ENCODE assay signal across 21 cellular contexts in genomic region chrX:2700405-2701320, GRCh38. TPM values are rescaled to one million over a fixed set of nuclear protein-coding genes. Genes with fewer than 3 reads are reported as not detected.
DNase-seq lines count a peak whose midpoint lies in the region; ATAC-seq and TF ChIP-seq lines count a peak whose summit lies in the region.
"Had no signal": no experiment of that assay in that cellular context is flagged by ENCODE, and none has a peak within 500 bp of the region (broad histone marks: within the 10 kb centered on the region; RNA-seq: fewer than 3 reads in every experiment).

No MANE protein-coding gene starts in this region.

- H3K9me3 ChIP-seq in CD4-positive, alpha-beta T cell (ENCODE audit: control insufficient read depth, low read length), result no peaks in the 10 kb centered on the region
- H3K9me3 ChIP-seq in muscle layer of duodenum (ENCODE audit: control insufficient read depth in 1 of 2, low read length in 2 of 2) (no peaks in the 10 kb centered on the region), gastrocnemius medialis (no peaks in the 10 kb centered on the region)
- H3K9me3 ChIP-seq: esophagus muscularis mucosa, heart left ventricle, upper lobe of left lung had no signal

- no peak overlapping the region for H3K27ac ChIP-seq in CD4-positive, alpha-beta T cell (ENCODE audit: low read depth, low read length)
- peak overlapping the region; percentile 23 for H3K27ac ChIP-seq in muscle layer of duodenum (ENCODE audit: low read length)
- H3K27ac ChIP-seq in gastrocnemius medialis, result peak overlapping the region in 2 of 4 donors; percentile 75 to 91
- H3K27ac ChIP-seq: 22Rv1, C4-2B, parathyroid adenoma had no signal

- in situ Hi-C loops in gastrocnemius medialis (cut with MboI; ENCODE audit: low sequenced_read_pairs in 4 of 4), result no loop called here

- H3K27me3 ChIP-seq in CD4-positive, alpha-beta T cell (ENCODE audit: control insufficient read depth, insufficient read depth, low read length), result no peaks in the 10 kb centered on the region
- H3K27me3 ChIP-seq in muscle layer of duodenum (ENCODE audit: low read depth, low read length), result no peaks in the 10 kb centered on the region
- H3K27me3 ChIP-seq in gastrocnemius medialis, result no peaks in the 10 kb centered on the region
- H3K27me3 ChIP-seq: esophagus muscularis mucosa, heart left ventricle, upper lobe of left lung had no signal

- no peak for ATAC-seq in CD4-positive, alpha-beta T cell (ENCODE audit: poor library complexity)
- ATAC-seq in GM21576 (IDR thresholded peaks at IDR 0.05; ENCODE audit: unreplicated experiment) (no peak), gastrocnemius medialis (no peak)
- ATAC-seq: K562, Panc1 had no signal

- intact Hi-C loops in CD4-positive, alpha-beta T cell (cut with DNase I, micrococcal nuclease), result no loop called here
- intact Hi-C loops in activated T-helper 1 cell treated with anti-CD3 and anti-CD28 coated beads, Interleukin-12 subunit alpha, Interleukin-12 subunit beta, Interleukin-2, Interleukin-4 antibody, amounts not matched to agents 30 ng/mL and 10 ng/mL and 1 ng/mL, durations not matched to agents 14 hours and 24 hours and 36 hours (cut with micrococcal nuclease), result loop anchor here (10.0 kb wide), 1 partner anchor 1496 kb away; no protein-coding TSS in a partner anchor
- intact Hi-C loops in gastrocnemius medialis (cut with DNase I; ENCODE audit: low total_unique reads), result loop anchor here (5.0 kb wide), 1 partner anchor 112 kb away; no protein-coding TSS in a partner anchor

- peaks cover 84% of the 10 kb centered on the region for H3K4me1 Mint-ChIP-seq in T-helper 1 cell treated with Interleukin-12 subunit alpha and Interleukin-12 subunit beta and Interleukin-4 antibody, amounts not matched to agents 30 μg/mL and 1 μg/mL, for 36 hours (ENCODE audit: low read depth)
- peaks cover 98% of the 10 kb centered on the region for H3K4me1 Mint-ChIP-seq in CD4-positive, alpha-beta T cell (ENCODE audit: low read depth)
- H3K4me1 Mint-ChIP-seq in activated T-helper 1 cell treated with anti-CD3 and anti-CD28 coated beads, Interleukin-12 subunit alpha, Interleukin-12 subunit beta, Interleukin-2, Interleukin-4 antibody, amounts not matched to agents 30 ng/mL and 10 ng/mL and 1 ng/mL, durations not matched to agents 14 hours and 24 hours and 36 hours (ENCODE audit: low read depth), result peaks cover 97% of the 10 kb centered on the region

- peaks cover 7% of the 10 kb centered on the region for H3K9me3 Mint-ChIP-seq in T-helper 1 cell treated with Interleukin-12 subunit alpha and Interleukin-12 subunit beta and Interleukin-4 antibody, amounts not matched to agents 30 μg/mL and 1 μg/mL, for 36 hours
- no peaks in the 10 kb centered on the region for H3K9me3 Mint-ChIP-seq in CD4-positive, alpha-beta T cell
- peaks cover 7% of the 10 kb centered on the region for H3K9me3 Mint-ChIP-seq in activated T-helper 1 cell treated with anti-CD3 and anti-CD28 coated beads, Interleukin-12 subunit alpha, Interleukin-12 subunit beta, Interleukin-2, Interleukin-4 antibody, amounts not matched to agents 30 ng/mL and 10 ng/mL and 1 ng/mL, durations not matched to agents 14 hours and 24 hours and 36 hours

- H3K36me3 ChIP-seq in muscle layer of duodenum (ENCODE audit: control insufficient read depth in 1 of 2, insufficient read depth in 2 of 2, low read length in 2 of 2) (no peaks in the 10 kb centered on the region), gastrocnemius medialis (no peaks in the 10 kb centered on the region)

- CTCF ChIA-PET in CD4-positive, alpha-beta T cell (lab: Charles Lee), result no interaction called here

- H3K4me3 ChIP-seq in muscle layer of duodenum (ENCODE audit: low read depth in 1 of 2, low read length in 2 of 2), result no peak overlapping the region
- H3K4me3 ChIP-seq in gastrocnemius medialis, result no peak overlapping the region
- H3K4me3 ChIP-seq: esophagus muscularis mucosa, heart left ventricle, K562, upper lobe of left lung had no signal

- DNase-seq in T-helper 1 cell, result no peak
- DNase-seq in CD4-positive, alpha-beta T cell, result no peak
- DNase-seq in activated T-helper 1 cell treated with anti-CD3 and anti-CD28 coated beads, Interleukin-12 subunit alpha, Interleukin-12 subunit beta, Interleukin-2, Interleukin-4 antibody, amounts not matched to agents 30 ng/mL and 10 ng/mL and 1 ng/mL, durations not matched to agents 14 hours and 24 hours and 36 hours (ENCODE audit: low spot score), result no peak
- no peak for DNase-seq in stimulated activated CD4-positive, alpha-beta T cell treated with anti-CD3 and anti-CD28 coated beads, Interleukin-4, amount 100 ng/mL, for 4 hours
- DNase-seq in gastrocnemius medialis, result no peak
- DNase-seq: activated gamma-delta T cell treated with Interleukin-2 at 50 U/mL for 16 hours; NCI-H1092 treated with DMSO at 0.1 percent for 48 hours; NCI-H748 treated with DMSO at 0.1 percent for 48 hours; stimulated activated naive B cell treated with anti-CD40 and anti-IgM and Interleukin-4, amounts not matched to agents 10 μg/mL and 1 μg/mL and 100 μg/mL, for 72 hours; upper lobe of left lung had no signal

- no peak overlapping the region for H3K4me3 Mint-ChIP-seq in T-helper 1 cell treated with Interleukin-12 subunit alpha and Interleukin-12 subunit beta and Interleukin-4 antibody, amounts not matched to agents 30 μg/mL and 1 μg/mL, for 36 hours
- no peak overlapping the region for H3K4me3 Mint-ChIP-seq in CD4-positive, alpha-beta T cell
- peak overlapping the region; percentile 11 for H3K4me3 Mint-ChIP-seq in activated T-helper 1 cell treated with anti-CD3 and anti-CD28 coated beads, Interleukin-12 subunit alpha, Interleukin-12 subunit beta, Interleukin-2, Interleukin-4 antibody, amounts not matched to agents 30 ng/mL and 10 ng/mL and 1 ng/mL, durations not matched to agents 14 hours and 24 hours and 36 hours

- POLR2A ChIA-PET in CD4-positive, alpha-beta T cell (lab: Charles Lee), result no interaction called here

- peaks cover 56% of the 10 kb centered on the region for H3K36me3 Mint-ChIP-seq in T-helper 1 cell treated with Interleukin-12 subunit alpha and Interleukin-12 subunit beta and Interleukin-4 antibody, amounts not matched to agents 30 μg/mL and 1 μg/mL, for 36 hours (ENCODE audit: low read depth)
- H3K36me3 Mint-ChIP-seq in CD4-positive, alpha-beta T cell (ENCODE audit: low read depth), result peaks cover 43% of the 10 kb centered on the region
- peaks cover 78% of the 10 kb centered on the region for H3K36me3 Mint-ChIP-seq in activated T-helper 1 cell treated with anti-CD3 and anti-CD28 coated beads, Interleukin-12 subunit alpha, Interleukin-12 subunit beta, Interleukin-2, Interleukin-4 antibody, amounts not matched to agents 30 ng/mL and 10 ng/mL and 1 ng/mL, durations not matched to agents 14 hours and 24 hours and 36 hours (ENCODE audit: low read depth)

- TF ChIP-seq POLR2A in gastrocnemius medialis (IDR thresholded peaks at IDR 0.05), result no peak

- H3K27me3 Mint-ChIP-seq in T-helper 1 cell treated with Interleukin-12 subunit alpha and Interleukin-12 subunit beta and Interleukin-4 antibody, amounts not matched to agents 30 μg/mL and 1 μg/mL, for 36 hours (ENCODE audit: low read depth), result no peaks in the 10 kb centered on the region
- H3K27me3 Mint-ChIP-seq in CD4-positive, alpha-beta T cell, result no peaks in the 10 kb centered on the region
- no peaks in the 10 kb centered on the region for H3K27me3 Mint-ChIP-seq in activated T-helper 1 cell treated with anti-CD3 and anti-CD28 coated beads, Interleukin-12 subunit alpha, Interleukin-12 subunit beta, Interleukin-2, Interleukin-4 antibody, amounts not matched to agents 30 ng/mL and 10 ng/mL and 1 ng/mL, durations not matched to agents 14 hours and 24 hours and 36 hours (ENCODE audit: insufficient read depth)
- H3K27me3 Mint-ChIP-seq: brain; stimulated activated naive B cell treated with anti-CD40 and anti-IgM and Interleukin-4, amounts not matched to agents 10 μg/mL and 1 μg/mL and 100 μg/mL, for 72 hours had no signal

- H3K4me1 ChIP-seq in muscle layer of duodenum (ENCODE audit: control insufficient read depth in 1 of 2, insufficient read depth in 2 of 2, low read length in 2 of 2) (peaks cover 6 to 48% of the 10 kb centered on the region in 2 donors), gastrocnemius medialis (peaks cover 76 to 81% of the 10 kb centered on the region in 2 donors)
- H3K4me1 ChIP-seq: parathyroid adenoma had no signal

- TF ChIP-seq CTCF in CD4-positive, alpha-beta T cell (IDR thresholded peaks at IDR 0.05), result no peak
- no peak for TF ChIP-seq CTCF in gastrocnemius medialis (IDR thresholded peaks at IDR 0.05 in 4 of 5, conservative IDR thresholded peaks at IDR 0.05 in 1 of 5)

- H3K27ac Mint-ChIP-seq in T-helper 1 cell treated with Interleukin-12 subunit alpha and Interleukin-12 subunit beta and Interleukin-4 antibody, amounts not matched to agents 30 μg/mL and 1 μg/mL, for 36 hours, result peak overlapping the region; percentile 41
- peak overlapping the region; percentile 76 for H3K27ac Mint-ChIP-seq in CD4-positive, alpha-beta T cell
- peak overlapping the region; percentile 65 for H3K27ac Mint-ChIP-seq in activated T-helper 1 cell treated with anti-CD3 and anti-CD28 coated beads, Interleukin-12 subunit alpha, Interleukin-12 subunit beta, Interleukin-2, Interleukin-4 antibody, amounts not matched to agents 30 ng/mL and 10 ng/mL and 1 ng/mL, durations not matched to agents 14 hours and 24 hours and 36 hours

RNA-seq across cellular contexts. Expression of gene CD99, which starts 9.6 kb away (rescaled TPM):
- total RNA-seq in CD4-positive, alpha-beta T cell, result 100 to 1,000 TPM; 170 to 184 TPM
- total RNA-seq in activated T-helper 1 cell treated with anti-CD3 and anti-CD28 coated beads, Interleukin-12 subunit alpha, Interleukin-12 subunit beta, Interleukin-2, Interleukin-4 antibody, amounts not matched to agents 30 ng/mL and 10 ng/mL and 1 ng/mL, durations not matched to agents 14 hours and 24 hours and 36 hours, result 421 and 437 TPM in 2 replicates
- 100 to 1,000 TPM; 110 to 207 (median 133) TPM for total RNA-seq in gastrocnemius medialis

RNA-seq across cellular contexts. Expression of gene XG, which starts 51.2 kb away (rescaled TPM):
- not detected for total RNA-seq in CD4-positive, alpha-beta T cell
- 0.65 TPM in 1 of 2 replicates, not detected in the other for total RNA-seq in activated T-helper 1 cell treated with anti-CD3 and anti-CD28 coated beads, Interleukin-12 subunit alpha, Interleukin-12 subunit beta, Interleukin-2, Interleukin-4 antibody, amounts not matched to agents 30 ng/mL and 10 ng/mL and 1 ng/mL, durations not matched to agents 14 hours and 24 hours and 36 hours
- 1 to 10 TPM in 3 of 4 donors, under 1 TPM in 1; 0.97 to 2.4 (median 1.9) TPM for total RNA-seq in gastrocnemius medialis
- total RNA-seq: K562 had no signal

Comparison
In these comparisons a context has a peak if more than half of its experiments do, and no peak if none do; other contexts are left out.
1. intact Hi-C loops: an anchor here in activated T-helper 1 cell treated with anti-CD3 and anti-CD28 coated beads, Interleukin-12 subunit alpha, Interleukin-12 subunit beta, Interleukin-2, Interleukin-4 antibody, amounts not matched to agents 30 ng/mL and 10 ng/mL and 1 ng/mL, durations not matched to agents 14 hours and 24 hours and 36 hours (10.0 kb wide) and gastrocnemius medialis (5.0 kb wide); none called in CD4-positive, alpha-beta T cell.